Comparison of ENCODE assay signal across 1 cellular context in genomic region chr19:46746281-46746965, GRCh38.
A peak's percentile ranks its signal among the peaks of the same experiment; 100 is the strongest.
TF ChIP-seq lines count a peak whose summit lies in the region.

TSS of gene STRN4 (minus strand) at chr19:46746450. CDS start at chr19:46746430, 20 bp downstream.

TF ChIP-seq in GM12878, 131 proteins besides CTCF, POLR2A, EP300 and RAD21 (continued from another document):
- no peak for TF ChIP-seq BRCA1 (IDR thresholded peaks at IDR 0.05; ENCODE audit: low read depth, low read length)
- no peak; the same call in 1 of the 2 replicates for TF ChIP-seq ZSCAN29 (IDR thresholded peaks at IDR 0.05)
- no peak for TF ChIP-seq NFYA (IDR thresholded peaks at IDR 0.05; ENCODE audit: borderline replicate concordance, low read depth, low read length)
- TF ChIP-seq MTA3 (IDR thresholded peaks at IDR 0.05; ENCODE audit: borderline replicate concordance, low read length): no peak
- TF ChIP-seq LARP7 (IDR thresholded peaks at IDR 0.05): 0 out of 2 replicates have a peak, but pooled peaks have one; percentile 29
- peak; percentile 29; the same call in 1 of the 2 replicates for TF ChIP-seq NRF1 (conservative IDR thresholded peaks at IDR 0.05; ENCODE audit: low read depth, low read length)
- no peak for TF ChIP-seq MLLT1 (IDR thresholded peaks at IDR 0.05)
- TF ChIP-seq SIX5 (IDR thresholded peaks at IDR 0.05; ENCODE audit: low read depth, low read length, severe bottlenecking): no peak
- TF ChIP-seq ZBTB33 (IDR thresholded peaks at IDR 0.05): no peak
- TF ChIP-seq BMI1 (IDR thresholded peaks at IDR 0.05; ENCODE audit: borderline replicate concordance): peak; percentile 96
- peak; percentile 69 for TF ChIP-seq GATAD2B (conservative IDR thresholded peaks at IDR 0.05; ENCODE audit: low read depth)
- peak in 1 of 2 experiments; percentile 29; a peak in 2 of 4 replicates for TF ChIP-seq BHLHE40 (IDR thresholded peaks at IDR 0.05; ENCODE audit: borderline replicate concordance in 1 of 2, low read depth in 2 of 2, low read length in 1 of 2)
- TF ChIP-seq TAF1 (IDR thresholded peaks at IDR 0.05; ENCODE audit: borderline replicate concordance, low read depth, low read length): 0 out of 2 replicates have a peak, but pooled peaks have one; percentile 22
- 0 out of 2 replicates have a peak, but pooled peaks have one; percentile 1 for TF ChIP-seq NKRF (conservative IDR thresholded peaks at IDR 0.05)
- peak; percentile 27 for TF ChIP-seq MEF2B (IDR thresholded peaks at IDR 0.05; ENCODE audit: partially characterized antibody, poor library complexity, severe bottlenecking)
- 0 out of 2 replicates have a peak, but pooled peaks have one; percentile 62 for TF ChIP-seq DPF2 (IDR thresholded peaks at IDR 0.05)
- 0 out of 2 replicates have a peak, but pooled peaks have one; percentile 1 for TF ChIP-seq RUNX3 (IDR thresholded peaks at IDR 0.05; ENCODE audit: low read length)
- no peak for TF ChIP-seq IKZF2 (IDR thresholded peaks at IDR 0.05)
